10 cellular contexts compared by ENCODE assay signal in genomic region chr9:17005085-17005484, GRCh38.
DNase-seq lines count a peak whose midpoint lies in the region; ATAC-seq, FAIRE-seq and TF ChIP-seq lines count a peak whose summit lies in the region.
"Had no signal": no experiment of that assay in that cellular context is flagged by ENCODE, and none has a peak within 500 bp of the region (broad histone marks: within the 10 kb centered on the region; RNA-seq: fewer than 3 reads in every experiment).

No MANE protein-coding gene starts in this region.

- H3K9me3 ChIP-seq in mucosa of descending colon: no peaks in the 10 kb centered on the region

- H3K4me1 ChIP-seq in mucosa of descending colon (ENCODE audit: low read depth): no peaks in the 10 kb centered on the region

- intact Hi-C loops in mucosa of descending colon (cut with DNase I, micrococcal nuclease): no loop called here

- no peak for TF ChIP-seq POLR2A in erythroblast (IDR thresholded peaks at IDR 0.05; ENCODE audit: low read length)

- TF ChIP-seq CTCF in mucosa of descending colon (IDR thresholded peaks at IDR 0.05): no peak

- no peaks in the 10 kb centered on the region for H3K36me3 ChIP-seq in mucosa of descending colon (ENCODE audit: low read depth)

- H3K4me3 ChIP-seq in mucosa of descending colon: no peak overlapping the region

- peak; percentile 96 for ATAC-seq in mucosa of descending colon
- ATAC-seq in HG03460 (IDR thresholded peaks at IDR 0.05; ENCODE audit: unreplicated experiment): no peak
- ATAC-seq in GM21526 (IDR thresholded peaks at IDR 0.05; ENCODE audit: low FRiP score, unreplicated experiment): no peak

- peak; percentile 85 for FAIRE-seq in endometrium (lab: Jason Lieb, UNC)

- peak; percentile 82 for DNase-seq in AG20443 (ENCODE audit: low spot score)
- peak; percentile 10 for DNase-seq in NCI-H1436 (lab: John Stamatoyannopoulos, UW)
- DNase-seq in mucosa of descending colon: peak; percentile 64 to 71 (median 66)
- DNase-seq in erythroblast (lab: John Stamatoyannopoulos, UW): no peak
- no peak for DNase-seq in stimulated activated CD4-positive, alpha-beta T cell treated with anti-CD3 and anti-CD28 coated beads, Interleukin-4, amount 100 ng/mL, for 4 hours
- DNase-seq: GDM1, Kasumi-1 had no signal

Comparison
In these comparisons a context has a peak if more than half of its experiments do, and no peak if none do; other contexts are left out.
1. DNase-seq: peak in AG20443 (single experiment), NCI-H1436 (single experiment) and mucosa of descending colon (3 of 3); none in erythroblast (0 of 2) and stimulated activated CD4-positive, alpha-beta T cell treated with anti-CD3 and anti-CD28 coated beads, Interleukin-4, amount 100 ng/mL, for 4 hours (0 of 2).